In genomic region chr20:54207743-54208491, GRCh38 we compare ENCODE assay signal across 1 cellular context.
TF ChIP-seq lines count a peak whose summit lies in the region.

PFDN4 (plus strand) TSS chr20:54208087; CDS start chr20:54208101, 14 bp downstream.

TF ChIP-seq in HCT116, 20 proteins besides CTCF, POLR2A, EP300 and RAD21 (continued from another document):
- TF ChIP-seq ZBTB33 (IDR thresholded peaks at IDR 0.05; ENCODE audit: extremely low read depth, insufficient replicate concordance, low read length) (no peak), YY1 (IDR thresholded peaks at IDR 0.05; ENCODE audit: extremely low read depth, insufficient replicate concordance, low read depth, low read length) (peak; percentile 93), ZFX (IDR thresholded peaks at IDR 0.05) (peak; percentile 98), TCF7L2 (IDR thresholded peaks at IDR 0.05; ENCODE audit: borderline replicate concordance, extremely low read depth, insufficient read depth, insufficient read length) (peak; percentile 98), CBX3 (IDR thresholded peaks at IDR 0.05; ENCODE audit: low read depth) (0 out of 2 replicates have a peak, but pooled peaks have one; percentile 39), SP1 (IDR thresholded peaks at IDR 0.05; ENCODE audit: low read depth) (peak; percentile 38), EZH2 (IDR thresholded peaks at IDR 0.05) (no peak), MAX (IDR thresholded peaks at IDR 0.05) (peak; percentile 95)
